Comparison of ENCODE assay signal across 11 cellular contexts in the genomic region with DNA sequence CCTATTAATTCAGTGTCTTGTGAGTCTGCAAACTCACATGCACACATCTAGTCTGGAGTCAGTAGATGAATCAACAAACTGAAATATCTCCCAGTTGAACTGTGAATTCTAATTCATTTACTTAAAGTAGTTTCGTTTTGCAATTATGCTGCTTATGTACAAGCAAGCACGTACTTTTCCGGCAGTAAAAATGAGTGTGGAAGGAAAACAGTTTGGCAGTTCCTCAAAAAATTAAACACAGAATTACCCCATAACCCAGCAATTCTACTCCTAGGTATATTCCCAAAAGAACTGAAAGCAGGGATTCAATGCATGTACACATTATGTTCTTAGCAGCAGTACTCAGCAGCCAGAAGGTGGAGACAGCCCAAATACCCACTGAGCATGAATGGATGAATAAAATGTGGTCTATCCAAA. TPM values are rescaled to one million over a fixed set of nuclear protein-coding genes. Genes with fewer than 3 reads are reported as not detected.
DNase-seq lines count a peak whose midpoint lies in the region; ATAC-seq, FAIRE-seq and TF ChIP-seq lines count a peak whose summit lies in the region.
"Had no signal": no experiment of that assay in that cellular context is flagged by ENCODE, and none has a peak within 500 bp of the region (broad histone marks: within the 10 kb centered on the region; RNA-seq: fewer than 3 reads in every experiment).

No MANE protein-coding gene starts in this region.

- DNase-seq in right lobe of liver (no peak), HepG2 (ENCODE audit: low spot score) (no peak), left lobe of liver (ENCODE audit: low spot score) (no peak), iPS-NIHi11 (ENCODE audit: low spot score) (no peak), OCI-M1 (lab: John Stamatoyannopoulos, UW) (no peak), Caco-2 (no peak), OCI-M2 (lab: John Stamatoyannopoulos, UW; ENCODE audit: unreplicated experiment) (no peak)
- DNase-seq in activated T-helper 2 cell treated with anti-CD3 and anti-CD28 coated beads, Interferon-gamma antibody, Interleukin-2, Interleukin-4, amounts not matched to agents 10 μg/mL and 5 μg/mL and 100 μg/mL, durations not matched to agents 14 hours and 24 hours and 36 hours (ENCODE audit: low spot score) = no peak
- DNase-seq: NCI-H1436, tibial artery had no signal

- no peaks in the 10 kb centered on the region for H3K36me3 ChIP-seq in right lobe of liver
- peaks cover 6 to 9% of the 10 kb centered on the region in 2 experiments; a peak in 2 of 5 replicates for H3K36me3 ChIP-seq in HepG2 (replicated peaks in 1 of 2; ENCODE audit: control insufficient read depth in 1 of 2, insufficient read depth in 2 of 2, low read length in 2 of 2)
- no peaks in the 10 kb centered on the region for H3K36me3 ChIP-seq in Caco-2 (ENCODE audit: control insufficient read depth, insufficient read depth, low read length)

- peak overlapping the region; percentile 54 for H3K4me3 Mint-ChIP-seq in activated T-helper 2 cell treated with anti-CD3 and anti-CD28 coated beads, Interferon-gamma antibody, Interleukin-2, Interleukin-4, amounts not matched to agents 10 μg/mL and 5 μg/mL and 100 μg/mL, durations not matched to agents 14 hours and 24 hours and 36 hours (ENCODE audit: low read depth)
- no peak overlapping the region for H3K4me3 Mint-ChIP-seq in Caco-2 (ENCODE audit: unreplicated experiment)

- WGBS in right lobe of liver (ENCODE audit: insufficient coverage, low coverage, low lambda C conversion rate, missing lambda C conversion rate) = 16% methylated on average over 3 of the region's 3 CpGs
- WGBS in HepG2 (ENCODE audit: low lambda C conversion rate) = 99% methylated on average over 3 of the region's 3 CpGs

- POLR2A ChIA-PET in HepG2 (lab: Yijun Ruan, JAX) (no interaction called here), Caco-2 (lab: Charles Lee) (no interaction called here)

- BruUV-seq in HepG2 (replicated peaks; lab: Mats Ljungman, UMichigan) = no TSS peak
- no TSS peak for BruUV-seq in Caco-2 (replicated peaks; lab: Mats Ljungman, UMichigan)

- peaks cover 42% of the 10 kb centered on the region for H3K36me3 Mint-ChIP-seq in activated T-helper 2 cell treated with anti-CD3 and anti-CD28 coated beads, Interferon-gamma antibody, Interleukin-2, Interleukin-4, amounts not matched to agents 10 μg/mL and 5 μg/mL and 100 μg/mL, durations not matched to agents 14 hours and 24 hours and 36 hours (ENCODE audit: low read depth)
- H3K36me3 Mint-ChIP-seq in Caco-2 (ENCODE audit: insufficient read depth, unreplicated experiment) = peaks cover 43% of the 10 kb centered on the region

- H3K79me2 ChIP-seq in HepG2 (ENCODE audit: insufficient read depth, low read length) = peaks cover 70% of the 10 kb centered on the region

- no peaks in the 10 kb centered on the region for H3K9me3 Mint-ChIP-seq in activated T-helper 2 cell treated with anti-CD3 and anti-CD28 coated beads, Interferon-gamma antibody, Interleukin-2, Interleukin-4, amounts not matched to agents 10 μg/mL and 5 μg/mL and 100 μg/mL, durations not matched to agents 14 hours and 24 hours and 36 hours
- no peaks in the 10 kb centered on the region for H3K9me3 Mint-ChIP-seq in Caco-2 (ENCODE audit: unreplicated experiment)

- TF ChIP-seq CTCF in right lobe of liver (IDR thresholded peaks at IDR 0.05) (no peak), HepG2 (CRISPR knock-in tag; IDR thresholded peaks at IDR 0.05) (no peak), Caco-2 (IDR thresholded peaks at IDR 0.05; ENCODE audit: insufficient read depth in 1 of 2, low read depth in 1 of 2, low read length in 1 of 2, severe bottlenecking in 1 of 2, unreplicated experiment in 1 of 2) (no peak)

- no peak for TF ChIP-seq RAD21 in HepG2 (CRISPR knock-in tag; IDR thresholded peaks at IDR 0.05)

- CTCF ChIA-PET in HepG2 (lab: Yijun Ruan, JAX; ENCODE audit: low intra/inter-chr PET ratio, low total read pairs) = no interaction called here
- CTCF ChIA-PET in Caco-2 (lab: Charles Lee) = interaction anchor here (0.7 kb wide), 1 partner anchor 67 kb away, joined by 4 read pairs; no protein-coding TSS in a partner anchor

- H3K27ac Mint-ChIP-seq in activated T-helper 2 cell treated with anti-CD3 and anti-CD28 coated beads, Interferon-gamma antibody, Interleukin-2, Interleukin-4, amounts not matched to agents 10 μg/mL and 5 μg/mL and 100 μg/mL, durations not matched to agents 14 hours and 24 hours and 36 hours = peak overlapping the region; percentile 82
- no peak overlapping the region for H3K27ac Mint-ChIP-seq in Caco-2 (ENCODE audit: unreplicated experiment)

- H3K27ac ChIP-seq in right lobe of liver (peak overlapping the region in 1 of 3 donors; percentile 3), HepG2 (ENCODE audit: extremely low read length, insufficient read depth, low read length) (no peak overlapping the region)
- H3K27ac ChIP-seq: tibial artery had no signal

- peaks cover 27% of the 10 kb centered on the region for H3K4me1 Mint-ChIP-seq in activated T-helper 2 cell treated with anti-CD3 and anti-CD28 coated beads, Interferon-gamma antibody, Interleukin-2, Interleukin-4, amounts not matched to agents 10 μg/mL and 5 μg/mL and 100 μg/mL, durations not matched to agents 14 hours and 24 hours and 36 hours (ENCODE audit: low read depth)
- peaks cover under 1% of the 10 kb centered on the region for H3K4me1 Mint-ChIP-seq in Caco-2 (ENCODE audit: low read depth, unreplicated experiment)

- no peak overlapping the region for H3K9ac ChIP-seq in HepG2 (ENCODE audit: insufficient read depth, low read depth, low read length)

- TF ChIP-seq EP300 in HepG2 (IDR thresholded peaks at IDR 0.05; ENCODE audit: low read depth in 2 of 2, low read length in 2 of 2) = no peak
- TF ChIP-seq EP300 in HepG2 (CRISPR knock-in tag; IDR thresholded peaks at IDR 0.05; ENCODE audit: borderline replicate concordance) = no peak

- no peaks in the 10 kb centered on the region for H3K27me3 Mint-ChIP-seq in activated T-helper 2 cell treated with anti-CD3 and anti-CD28 coated beads, Interferon-gamma antibody, Interleukin-2, Interleukin-4, amounts not matched to agents 10 μg/mL and 5 μg/mL and 100 μg/mL, durations not matched to agents 14 hours and 24 hours and 36 hours (ENCODE audit: low read depth)
- H3K27me3 Mint-ChIP-seq in Caco-2 (ENCODE audit: insufficient read depth, unreplicated experiment) = no peaks in the 10 kb centered on the region

- no peak overlapping the region for H3K4me3 ChIP-seq in right lobe of liver
- no peak overlapping the region for H3K4me3 ChIP-seq in HepG2 (replicated peaks in 1 of 3; ENCODE audit: insufficient read depth in 1 of 3, low read depth in 2 of 3, low read length in 3 of 3)
- no peak overlapping the region for H3K4me3 ChIP-seq in Caco-2 (ENCODE audit: low read depth, low read length)
- H3K4me3 ChIP-seq: tibial artery had no signal

- ATAC-seq in right lobe of liver (peak in 3 of 4 donors; percentile 18 to 60 (median 26)), HepG2 (no peak), left lobe of liver (peak; percentile 42)
- ATAC-seq: HCT116 had no signal

- no peak for TF ChIP-seq POLR2A in right lobe of liver (IDR thresholded peaks at IDR 0.05)
- TF ChIP-seq POLR2A in HepG2 (IDR thresholded peaks at IDR 0.05; ENCODE audit: insufficient read depth in 1 of 2, low read depth in 2 of 2, low read length in 2 of 2) = no peak

- H3K9me3 ChIP-seq in right lobe of liver = no peaks in the 10 kb centered on the region
- H3K9me3 ChIP-seq in HepG2 (ENCODE audit: low read length) = no peaks in the 10 kb centered on the region
- H3K9me3 ChIP-seq in Caco-2 = no peaks in the 10 kb centered on the region
- H3K9me3 ChIP-seq: tibial artery had no signal

- peaks cover 36% of the 10 kb centered on the region for H4K20me1 ChIP-seq in HepG2 (ENCODE audit: insufficient read depth, low read length)

- no peak for FAIRE-seq in HepG2 (lab: Jason Lieb, UNC)

- H3K27me3 ChIP-seq in right lobe of liver (no peaks in the 10 kb centered on the region), HepG2 (ENCODE audit: control insufficient read depth in 1 of 2, insufficient read depth in 2 of 2, low read length in 2 of 2) (no peaks in the 10 kb centered on the region), Caco-2 (replicated peaks; ENCODE audit: control insufficient read depth, insufficient read depth, low read length) (no peaks in the 10 kb centered on the region)
- H3K27me3 ChIP-seq: tibial artery had no signal

- no peak overlapping the region for H2AFZ ChIP-seq in HepG2 (ENCODE audit: low read length)

- H3K4me1 ChIP-seq in right lobe of liver = peaks cover 0 to 13% (median 2%) of the 10 kb centered on the region in 4 donors
- H3K4me1 ChIP-seq in HepG2 (ENCODE audit: insufficient read depth, low read length) = peaks cover 4% of the 10 kb centered on the region
- no peaks in the 10 kb centered on the region for H3K4me1 ChIP-seq in Caco-2

- intact Hi-C loops in right lobe of liver (cut with DNase I) (no loop called here), HepG2 (cut with micrococcal nuclease; ENCODE audit: unreplicated experiment) (no loop called here), Caco-2 (cut with micrococcal nuclease; ENCODE audit: unreplicated experiment) (loop anchor here (5.0 kb wide), 1 partner anchor 66 kb away; no protein-coding TSS in a partner anchor)
- intact Hi-C loops in activated T-helper 2 cell treated with anti-CD3 and anti-CD28 coated beads, Interferon-gamma antibody, Interleukin-2, Interleukin-4, amounts not matched to agents 10 μg/mL and 5 μg/mL and 100 μg/mL, durations not matched to agents 14 hours and 24 hours and 36 hours (cut with micrococcal nuclease) = no loop called here

- in situ Hi-C loops in HepG2 (cut with HindIII; ENCODE audit: extremely low pct_ligation_motif_present, low pct_unique_long_range_greater_than_20kb) = no loop called here

- H3K4me2 ChIP-seq in HepG2 (ENCODE audit: low read depth, low read length) = no peak overlapping the region

RNA-seq across cellular contexts. Expression of a gene that starts 49.3 kb away (rescaled TPM):
- total RNA-seq in right lobe of liver (100 to 1,000 TPM in 4 of 6 experiments, 10 to 100 TPM in 2; 85.9 to 147 (median 104) TPM), HepG2 (2016; rRNA removed; fragmentation: Illumina TruSeq; extraction: Trizol) (66.2 and 76.7 TPM in 2 replicates), left lobe of liver (97.3 TPM), Caco-2 (2022) (268 and 301 TPM in 2 replicates)
- 98.5 and 108 TPM in 2 replicates for total RNA-seq in HepG2 (2016; cell fraction: cytosol; rRNA removed; fragmentation: Illumina TruSeq; extraction: Trizol; ENCODE audit: low read depth)
- total RNA-seq in HepG2 (2016; cell fraction: insoluble cytoplasmic fraction; rRNA removed; fragmentation: Illumina TruSeq; extraction: Trizol) = 68.2 and 68.8 TPM in 2 replicates
- total RNA-seq in HepG2 (2016; cell fraction: membrane; rRNA removed; fragmentation: Illumina TruSeq; extraction: Trizol) = 163 and 168 TPM in 2 replicates
- 45.2 and 49.3 TPM in 2 replicates for total RNA-seq in HepG2 (2016; cell fraction: nucleus; rRNA removed; fragmentation: Illumina TruSeq; extraction: Trizol)
- 327 and 345 TPM in 2 replicates for polyA plus RNA-seq in HepG2 (2011; rRNA removed)
- polyA plus RNA-seq in HepG2 (2011; cell fraction: cytosol; rRNA removed) = 278 and 286 TPM in 2 replicates
- polyA plus RNA-seq in HepG2 (2011; cell fraction: nucleus; rRNA removed) = 169 and 179 TPM in 2 replicates
- polyA plus RNA-seq in HepG2 (2012) = 196 and 197 TPM in 2 replicates
- polyA plus RNA-seq in HepG2 (2016; cell fraction: cytosol; fragmentation: Illumina TruSeq; extraction: Trizol; ENCODE audit: low read depth) = 302 and 370 TPM in 2 replicates
- 201 and 257 TPM in 2 replicates for polyA plus RNA-seq in HepG2 (2016; cell fraction: insoluble cytoplasmic fraction; fragmentation: Illumina TruSeq; extraction: Trizol; ENCODE audit: low read depth)
- polyA plus RNA-seq in HepG2 (2016; cell fraction: membrane; fragmentation: Illumina TruSeq; extraction: Trizol; ENCODE audit: low read depth) = 387 and 445 TPM in 2 replicates
- polyA plus RNA-seq in HepG2 (2016; cell fraction: nucleus; fragmentation: Illumina TruSeq; extraction: Trizol; ENCODE audit: insufficient read depth, low read depth) = 156 and 160 TPM in 2 replicates
- 349 and 450 TPM in 2 replicates for polyA minus RNA-seq in HepG2 (2011; rRNA and poly(A)+ RNA removed; ENCODE audit: low replicate concordance)
- 168 and 187 TPM in 2 replicates for polyA minus RNA-seq in HepG2 (2011; cell fraction: cytosol; rRNA and poly(A)+ RNA removed)
- polyA minus RNA-seq in HepG2 (2011; cell fraction: nucleus; rRNA and poly(A)+ RNA removed) = 63.1 and 70.6 TPM in 2 replicates
- 452 and 471 TPM in 2 replicates for total RNA-seq in activated T-helper 2 cell treated with anti-CD3 and anti-CD28 coated beads, Interferon-gamma antibody, Interleukin-2, Interleukin-4, amounts not matched to agents 10 μg/mL and 5 μg/mL and 100 μg/mL, durations not matched to agents 14 hours and 24 hours and 36 hours
